Comparison of ENCODE assay signal across 8 cellular contexts in genomic region chr2:54665436-54665856, GRCh38. TPM values are rescaled to one million over a fixed set of nuclear protein-coding genes. Genes with fewer than 3 reads are reported as not detected.
DNase-seq lines count a peak whose midpoint lies in the region; ATAC-seq, FAIRE-seq and TF ChIP-seq lines count a peak whose summit lies in the region.

No MANE protein-coding gene starts in this region.

- no peak overlapping the region for H3K27ac Mint-ChIP-seq in activated CD4-positive, alpha-beta memory T cell treated with anti-CD3 and anti-CD28 coated beads for 36 hours

- H3K4me3 ChIP-seq in A549 (no peak overlapping the region), GM12865 (ENCODE audit: low read depth, low read length) (no peak overlapping the region), foreskin fibroblast (ENCODE audit: low read depth in 1 of 2, low read length in 2 of 2) (no peak overlapping the region), pancreas (no peak overlapping the region)

- ATAC-seq in A549 (peak; percentile 32 to 73; a peak in 4 of 6 replicates), pancreas (peak; percentile 46 to 63 (median 56))

- peak; percentile 24 to 42; a peak in 2 of 5 replicates for TF ChIP-seq RAD21 in A549 (conservative IDR thresholded peaks at IDR 0.05 in 1 of 2, IDR thresholded peaks at IDR 0.05 in 1 of 2)

- peaks cover 2% of the 10 kb centered on the region for H3K4me1 Mint-ChIP-seq in activated CD4-positive, alpha-beta memory T cell treated with anti-CD3 and anti-CD28 coated beads for 36 hours (ENCODE audit: low read depth)

- POLR2A ChIA-PET in A549 (lab: Yijun Ruan, JAX), result interaction anchor here (1.2 kb wide), 1 partner anchor 385 kb away, joined by 3 read pairs; no protein-coding TSS in a partner anchor
- POLR2A ChIA-PET in activated CD4-positive, alpha-beta memory T cell treated with anti-CD3 and anti-CD28 coated beads for 36 hours (lab: Charles Lee), result interaction anchor here (0.6 to 1.8 kb wide), 3 partner anchors 39 to 107 kb away, joined by 3 to 5 read pairs (median 3); no protein-coding TSS in a partner anchor

- H3K9me3 ChIP-seq in A549 (no peaks in the 10 kb centered on the region), pancreas (no peaks in the 10 kb centered on the region)

- H3K27me3 Mint-ChIP-seq in activated CD4-positive, alpha-beta memory T cell treated with anti-CD3 and anti-CD28 coated beads for 36 hours, result no peaks in the 10 kb centered on the region

- no peak overlapping the region for H3K4me3 Mint-ChIP-seq in activated CD4-positive, alpha-beta memory T cell treated with anti-CD3 and anti-CD28 coated beads for 36 hours

- DNase-seq in A549 (ENCODE audit: low read depth in 1 of 2, low spot score in 1 of 2) (peak in 1 of 2 experiments; percentile 73), GM12865 (ENCODE audit: low read depth) (peak; percentile 60), NCI-H2029 (lab: John Stamatoyannopoulos, UW) (peak; percentile 14), foreskin fibroblast (peak; percentile 50 to 78), pancreas (peak in 1 of 6 donors; percentile 50), activated gamma-delta T cell (lab: John Stamatoyannopoulos, UW) (no peak), epidermal melanocyte (ENCODE audit: insufficient read length, low spot score) (no peak)
- peak; percentile 53 for DNase-seq in activated CD4-positive, alpha-beta memory T cell treated with anti-CD3 and anti-CD28 coated beads for 36 hours

- CTCF ChIA-PET in A549 (lab: Yijun Ruan, JAX), result interaction anchor here (0.7 to 5.6 kb wide), 17 partner anchors 8 to 558 kb away, joined by 3 to 50 read pairs (median 8); no protein-coding TSS in a partner anchor
- CTCF ChIA-PET in activated CD4-positive, alpha-beta memory T cell treated with anti-CD3 and anti-CD28 coated beads for 36 hours (lab: Charles Lee), result interaction anchor here (0.6 to 7.1 kb wide), 42 partner anchors 9 to 818 kb away, joined by 3 to 228 read pairs (median 4); partner anchors contain the start of gene EML6

- FAIRE-seq in A549 (lab: Jason Lieb, UNC) (no peak), pancreas (lab: Jason Lieb, UNC) (no peak)

- peaks cover 53% of the 10 kb centered on the region for H3K36me3 Mint-ChIP-seq in activated CD4-positive, alpha-beta memory T cell treated with anti-CD3 and anti-CD28 coated beads for 36 hours

- H3K4me1 ChIP-seq in A549 (peaks cover 45% of the 10 kb centered on the region), pancreas (peaks cover 0 to 32% (median 31%) of the 10 kb centered on the region in 3 donors)

- no peak for TF ChIP-seq POLR2A in A549 (IDR thresholded peaks at IDR 0.05; ENCODE audit: low read length)

- intact Hi-C loops in activated CD4-positive, alpha-beta memory T cell treated with anti-CD3 and anti-CD28 coated beads for 36 hours (cut with micrococcal nuclease), result loop anchor here (1.0 to 2.0 kb wide), 4 partner anchors 15 to 173 kb away; no protein-coding TSS in a partner anchor
- intact Hi-C loops in pancreas (cut with DNase I), result loop anchor here in 1 of 3 donors (10.0 kb wide), 1 partner anchor 141 kb away; no protein-coding TSS in a partner anchor

- H3K27ac ChIP-seq in A549, result peak overlapping the region; percentile 34 to 53; a peak in 5 of 6 replicates
- H3K27ac ChIP-seq in pancreas, result peak overlapping the region in 1 of 4 donors; percentile 69

- H3K36me3 ChIP-seq in pancreas, result peaks cover 0 to 60% (median 24%) of the 10 kb centered on the region in 3 donors

- H3K9me3 Mint-ChIP-seq in activated CD4-positive, alpha-beta memory T cell treated with anti-CD3 and anti-CD28 coated beads for 36 hours, result no peaks in the 10 kb centered on the region

- H3K27me3 ChIP-seq in pancreas, result no peaks in the 10 kb centered on the region

- peak; percentile 66 for TF ChIP-seq CTCF in A549 (IDR thresholded peaks at IDR 0.05)
- peak; percentile 68 for TF ChIP-seq CTCF in GM12865 (IDR thresholded peaks at IDR 0.05; ENCODE audit: insufficient read depth, low read depth, low read length, missing control alignments)
- peak; percentile 51 for TF ChIP-seq CTCF in foreskin fibroblast (IDR thresholded peaks at IDR 0.05; ENCODE audit: low read depth, low read length)
- peak in 3 of 4 donors; percentile 37 to 45 (median 41) for TF ChIP-seq CTCF in pancreas (IDR thresholded peaks at IDR 0.05)

- no peak for TF ChIP-seq EP300 in A549 (IDR thresholded peaks at IDR 0.05)

- peak overlapping the region; percentile 55 for H3K4me2 ChIP-seq in A549

- 26% methylated on average over 3 of the region's 3 CpGs for WGBS in A549 (ENCODE audit: missing lambda C conversion rate)
- WGBS in pancreas, 2 donors, result 27 to 28% methylated on average over 3 of the region's 3 CpGs

TF ChIP-seq in A549, 52 proteins besides CTCF, POLR2A, EP300 and RAD21:
- TF ChIP-seq SMC3 (IDR thresholded peaks at IDR 0.05) (peak; percentile 33; the same call in 2 of the 3 replicates), JUNB (IDR thresholded peaks at IDR 0.05) (no peak)

RNA-seq across cellular contexts. Expression of gene EML6, which starts 58.0 kb away (rescaled TPM):
- 1.5 and 3.0 TPM in 2 replicates for polyA plus RNA-seq in A549 (2011; rRNA removed)
- polyA plus RNA-seq in A549 (2012; cell fraction: cytosol; rRNA removed), result 1.0 and 1.5 TPM in 2 replicates
- polyA plus RNA-seq in A549 (2012; cell fraction: nucleus; rRNA removed), result 3.2 and 4.7 TPM in 2 replicates
- polyA plus RNA-seq in A549 (2017; fragmentation: RNase III; extraction: RNeasy Plus Mini Kit Qiagen cat#74134 plus additional on column Dnase treatment), result 1.4 to 1.8 TPM (median 1.7 TPM) in 3 replicates
- polyA minus RNA-seq in A549 (2011; rRNA and poly(A)+ RNA removed), result 1.8 and 3.4 TPM in 2 replicates
- under 1 TPM; 0.46 to 0.50 TPM for total RNA-seq in activated CD4-positive, alpha-beta memory T cell treated with anti-CD3 and anti-CD28 coated beads for 36 hours
- 1 to 10 TPM; 1.2 to 2.9 (median 2.1) TPM for total RNA-seq in pancreas
- polyA plus RNA-seq in pancreas, result 1 to 10 TPM; 2.3 to 4.9 TPM

Comparison
In these comparisons a context has a peak if more than half of its experiments do, and no peak if none do; other contexts are left out.
1. DNase-seq: peak in GM12865 (single experiment), NCI-H2029 (single experiment), activated CD4-positive, alpha-beta memory T cell treated with anti-CD3 and anti-CD28 coated beads for 36 hours (single experiment) and foreskin fibroblast (2 of 2); none in activated gamma-delta T cell (single experiment) and epidermal melanocyte (single experiment).
2. Peak in every context shown above with its lines, with median percentiles within 50 percentile points of each other: CTCF ChIP-seq.